ENCODE assay signal across 1 cellular context in the genomic region with DNA sequence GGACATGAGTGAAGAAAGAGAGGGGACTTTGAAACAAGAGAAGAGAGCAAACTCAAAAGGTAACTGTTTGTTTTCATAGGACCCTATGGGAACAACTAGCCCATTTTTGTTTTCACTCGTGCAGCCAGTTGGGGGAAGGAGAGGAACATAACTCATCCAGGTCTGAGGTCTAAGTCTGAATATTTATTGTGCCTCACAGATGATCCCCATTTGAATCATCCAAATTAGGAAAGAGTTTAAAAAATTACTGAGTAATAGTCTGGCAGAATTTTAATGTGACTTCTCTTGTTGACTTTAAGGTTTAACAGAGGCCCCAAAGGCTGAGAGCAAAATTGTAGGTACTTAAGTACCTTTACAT.
TF ChIP-seq lines count a peak whose summit lies in the region.

No MANE protein-coding gene starts in this region.

TF ChIP-seq in H1, 55 proteins besides CTCF, POLR2A, EP300 and RAD21 (continued from another document):
- TF ChIP-seq CHD2 (IDR thresholded peaks at IDR 0.05; ENCODE audit: low read length) (no peak), RXRA (IDR thresholded peaks at IDR 0.05; ENCODE audit: insufficient read depth, low read depth, low read length) (no peak), HDAC6 (IDR thresholded peaks at IDR 0.05; ENCODE audit: low read depth, low read length) (no peak), SRF (IDR thresholded peaks at IDR 0.05; ENCODE audit: low read depth, low read length) (no peak), TAF1 (IDR thresholded peaks at IDR 0.05; ENCODE audit: low read depth, low read length) (no peak), CBX5 (IDR thresholded peaks at IDR 0.05; ENCODE audit: low read depth, low read length) (no peak), BRCA1 (IDR thresholded peaks at IDR 0.05; ENCODE audit: low read depth, low read length) (no peak), CTBP2 (IDR thresholded peaks at IDR 0.05; ENCODE audit: borderline replicate concordance, insufficient read depth, insufficient read length, low read length) (no peak), ZNF274 (IDR thresholded peaks at IDR 0.05; ENCODE audit: borderline replicate concordance, extremely low read depth, low read length) (no peak), HDAC2 (IDR thresholded peaks at IDR 0.05; ENCODE audit: borderline replicate concordance in 1 of 2, low read depth in 2 of 2, low read length in 2 of 2) (no peak)
